Comparison of ENCODE assay signal across 8 cellular contexts in the genomic region with DNA sequence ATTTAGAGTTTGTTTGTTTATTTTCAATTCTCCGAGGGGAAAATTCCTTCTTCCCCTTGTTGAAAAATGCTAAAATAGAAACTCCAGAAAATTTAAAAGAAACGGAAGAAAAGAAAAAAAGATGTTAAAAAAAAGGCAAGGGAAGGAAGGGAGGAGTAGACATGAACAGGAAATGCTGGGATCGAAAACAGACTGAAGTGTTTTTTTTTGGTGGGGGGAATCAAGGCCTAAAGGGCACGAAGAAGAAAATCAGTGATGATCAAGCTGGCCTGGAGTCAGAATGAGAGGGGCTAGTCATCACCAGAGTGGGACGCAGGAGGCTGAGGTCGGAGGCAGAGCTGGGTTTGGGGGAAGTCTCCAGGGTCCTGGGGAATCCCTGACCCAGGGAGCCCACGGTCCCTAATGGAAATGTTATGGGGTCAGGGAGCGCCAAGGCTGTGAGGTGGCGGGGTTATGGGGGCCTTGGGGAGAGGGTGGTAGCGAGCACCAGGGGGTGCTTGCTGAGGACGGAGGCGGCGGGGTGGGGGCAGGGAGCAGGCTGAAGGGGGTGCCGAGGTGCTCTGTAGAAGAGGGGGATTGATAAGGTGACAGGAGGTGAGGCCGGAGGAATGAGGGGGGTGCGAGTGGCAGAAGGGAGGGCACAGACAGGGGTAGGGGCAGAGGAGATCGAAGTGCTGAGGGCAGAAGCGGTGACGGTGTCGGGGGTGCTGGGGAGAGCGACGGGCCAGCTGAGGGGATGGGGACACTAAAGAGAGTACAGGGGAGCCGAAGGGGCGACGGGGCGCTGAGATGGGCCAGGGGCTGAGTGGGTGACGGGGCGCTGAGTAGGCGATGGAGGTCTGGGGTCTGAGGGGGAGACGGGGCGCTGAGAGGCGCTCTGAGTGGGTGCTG. TPM values are rescaled to one million over a fixed set of nuclear protein-coding genes. Genes with fewer than 3 reads are reported as not detected.
DNase-seq lines count a peak whose midpoint lies in the region; ATAC-seq and TF ChIP-seq lines count a peak whose summit lies in the region.

No MANE protein-coding gene starts in this region.

- H3K27me3 Mint-ChIP-seq in endothelial cell (ENCODE audit: unreplicated experiment) (peaks cover 19% of the 10 kb centered on the region), naive B cell (no peaks in the 10 kb centered on the region)

- peaks cover 44% of the 10 kb centered on the region for H3K4me1 Mint-ChIP-seq in endothelial cell (ENCODE audit: unreplicated experiment)
- peaks cover 47 to 70% (median 58%) of the 10 kb centered on the region in 3 donors for H3K4me1 Mint-ChIP-seq in naive B cell

- H3K4me3 Mint-ChIP-seq in endothelial cell (ENCODE audit: unreplicated experiment) (peak overlapping the region; percentile 94), naive B cell (peak overlapping the region; percentile 95 to 99 (median 97))

- H3K36me3 Mint-ChIP-seq in endothelial cell (ENCODE audit: low read depth, unreplicated experiment) (peaks cover 50% of the 10 kb centered on the region), naive B cell (peaks cover 24 to 26% of the 10 kb centered on the region in 2 donors)

- TF ChIP-seq CTCF in endothelial cell (IDR thresholded peaks at IDR 0.05; ENCODE audit: unreplicated experiment) = no peak

- H3K27ac ChIP-seq in temporal lobe (ENCODE audit: low read depth, low read length) = peak overlapping the region; percentile 69

- no peak for ATAC-seq in naive B cell (ENCODE audit: low read depth in 2 of 2)

- CTCF ChIA-PET in HEK293T (lab: Yijun Ruan, JAX) = interaction anchor here (0.5 to 1.3 kb wide), 6 partner anchors 31 to 1400 kb away, joined by 3 to 4 read pairs (median 3); no protein-coding TSS in a partner anchor

- peak overlapping the region; percentile 84 for H3K27ac Mint-ChIP-seq in endothelial cell (ENCODE audit: unreplicated experiment)
- peak overlapping the region; percentile 95 to 99 (median 96) for H3K27ac Mint-ChIP-seq in naive B cell

- POLR2A ChIA-PET in HEK293T (lab: Yijun Ruan, JAX) = interaction anchor here (0.9 to 1.6 kb wide), 7 partner anchors 10 to 60 kb away, joined by 3 to 5 read pairs (median 3); no protein-coding TSS in a partner anchor

- H3K9me3 Mint-ChIP-seq in endothelial cell (ENCODE audit: unreplicated experiment) (peaks cover 22% of the 10 kb centered on the region), naive B cell (peaks cover 5 to 36% (median 27%) of the 10 kb centered on the region in 7 donors)

- DNase-seq in activated effector memory CD4-positive, alpha-beta T cell treated with anti-CD3 and anti-CD28 coated beads, Interleukin-2, amount 50 U/mL, for 16 hours = peak; percentile 83
- DNase-seq in activated effector memory CD4-positive, alpha-beta T cell treated with Interleukin-2 at 50 U/mL for 16 hours = no peak
- DNase-seq in activated CD4-positive, alpha-beta T cell treated with anti-CD3 and anti-CD28 coated beads, Interleukin-2, amount 50 U/mL, for 4 hours = peak; percentile 25 to 34
- DNase-seq in endothelial cell (ENCODE audit: low spot score) (peak; percentile 13), naive B cell (no peak), dedifferentiated amniotic fluid mesenchymal stem cell (ENCODE audit: extremely low spot score) (no peak), HEK293T (ENCODE audit: extremely low spot score) (no peak)

TF ChIP-seq in HEK293T, 16 proteins besides CTCF, POLR2A, EP300 and RAD21:
- no peak for TF ChIP-seq ZNF384 (IDR thresholded peaks at IDR 0.05)
- TF ChIP-seq CTBP1 (IDR thresholded peaks at IDR 0.05; ENCODE audit: borderline replicate concordance) = no peak
- TF ChIP-seq ELF4 (IDR thresholded peaks at IDR 0.05) = no peak
- TF ChIP-seq TARDBP (IDR thresholded peaks at IDR 0.05) = no peak
- TF ChIP-seq SP1 (IDR thresholded peaks at IDR 0.05) = no peak
- TF ChIP-seq FOXK2 (IDR thresholded peaks at IDR 0.05) = no peak
- no peak for TF ChIP-seq ARNT (IDR thresholded peaks at IDR 0.05)
- TF ChIP-seq LEF1 (IDR thresholded peaks at IDR 0.05; ENCODE audit: borderline replicate concordance) = no peak
- TF ChIP-seq BHLHE40 (IDR thresholded peaks at IDR 0.05; ENCODE audit: borderline replicate concordance) = no peak
- TF ChIP-seq NFRKB (IDR thresholded peaks at IDR 0.05) = no peak
- TF ChIP-seq SUZ12 (IDR thresholded peaks at IDR 0.05) = no peak
- TF ChIP-seq, protein P1, sequence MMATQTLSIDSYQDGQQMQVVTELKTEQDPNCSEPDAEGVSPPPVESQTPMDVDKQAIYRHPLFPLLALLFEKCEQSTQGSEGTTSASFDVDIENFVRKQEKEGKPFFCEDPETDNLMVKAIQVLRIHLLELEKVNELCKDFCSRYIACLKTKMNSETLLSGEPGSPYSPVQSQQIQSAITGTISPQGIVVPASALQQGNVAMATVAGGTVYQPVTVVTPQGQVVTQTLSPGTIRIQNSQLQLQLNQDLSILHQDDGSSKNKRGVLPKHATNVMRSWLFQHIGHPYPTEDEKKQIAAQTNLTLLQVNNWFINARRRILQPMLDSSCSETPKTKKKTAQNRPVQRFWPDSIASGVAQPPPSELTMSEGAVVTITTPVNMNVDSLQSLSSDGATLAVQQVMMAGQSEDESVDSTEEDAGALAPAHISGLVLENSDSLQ (IDR thresholded peaks at IDR 0.05) = no peak
- no peak for TF ChIP-seq FOXM1 (IDR thresholded peaks at IDR 0.05; ENCODE audit: borderline replicate concordance)
- no peak for TF ChIP-seq HDGF (IDR thresholded peaks at IDR 0.05; ENCODE audit: borderline replicate concordance)
- TF ChIP-seq L3MBTL2 (conservative IDR thresholded peaks at IDR 0.05) = no peak
- TF ChIP-seq FOXA1 (IDR thresholded peaks at IDR 0.05) = no peak

RNA-seq across cellular contexts. Expression of a gene that starts 0.7 kb away (rescaled TPM):
- total RNA-seq in endothelial cell (ENCODE audit: unreplicated experiment) (25.0 TPM), temporal lobe (12.5 TPM)
- 10 to 100 TPM; 18.2 to 41.8 (median 22.7) TPM for polyA plus RNA-seq in naive B cell (ENCODE audit: low read depth in 6 of 6)

RNA-seq across cellular contexts. Expression of a gene that starts 57.9 kb away (rescaled TPM):
- 29.6 TPM for total RNA-seq in endothelial cell (ENCODE audit: unreplicated experiment)
- 10 to 100 TPM; 32.6 to 76.5 (median 46.7) TPM for polyA plus RNA-seq in naive B cell (ENCODE audit: low read depth in 6 of 6)
- 15.7 TPM for total RNA-seq in temporal lobe

Comparison
In these comparisons a context has a peak if more than half of its experiments do, and no peak if none do; other contexts are left out.
1. DNase-seq: peak in activated effector memory CD4-positive, alpha-beta T cell treated with anti-CD3 and anti-CD28 coated beads, Interleukin-2, amount 50 U/mL, for 16 hours (single experiment), activated CD4-positive, alpha-beta T cell treated with anti-CD3 and anti-CD28 coated beads, Interleukin-2, amount 50 U/mL, for 4 hours (2 of 2) and endothelial cell (single experiment); none in activated effector memory CD4-positive, alpha-beta T cell treated with Interleukin-2 at 50 U/mL for 16 hours (single experiment), naive B cell (single experiment), dedifferentiated amniotic fluid mesenchymal stem cell (single experiment) and HEK293T (single experiment).